ENCODE assay signal across 15 cellular contexts in the genomic region with DNA sequence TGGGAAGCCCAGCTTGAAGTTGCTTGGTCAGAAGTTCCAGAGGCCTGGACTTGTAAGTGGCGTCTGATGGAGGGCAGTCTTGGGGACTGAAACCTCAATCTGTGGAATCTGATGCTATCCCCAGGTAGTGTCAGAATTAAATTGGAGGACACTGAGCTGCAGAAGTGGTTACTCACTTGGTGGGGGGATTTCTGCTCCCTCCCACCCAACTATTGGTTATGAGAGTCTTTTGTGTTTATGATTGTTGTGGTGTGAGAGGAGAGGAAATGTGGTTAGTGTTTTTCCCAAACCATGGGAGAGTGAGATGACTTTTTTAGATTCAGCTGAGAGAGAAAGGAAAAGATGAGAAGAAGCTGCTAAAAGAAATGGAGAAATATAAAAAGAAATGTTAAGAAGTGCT. TPM values are rescaled to one million over a fixed set of nuclear protein-coding genes. Genes with fewer than 3 reads are reported as not detected.
DNase-seq lines count a peak whose midpoint lies in the region; ATAC-seq and TF ChIP-seq lines count a peak whose summit lies in the region.
"Had no signal": no experiment of that assay in that cellular context is flagged by ENCODE, and none has a peak within 500 bp of the region (broad histone marks: within the 10 kb centered on the region; RNA-seq: fewer than 3 reads in every experiment).

No MANE protein-coding gene starts in this region.

- H3K4me1 Mint-ChIP-seq in activated T-cell treated with anti-CD3 and anti-CD28 coated beads, Interleukin-2, amount 50 U/mL, for 72 hours (ENCODE audit: low read depth): peaks cover 15% of the 10 kb centered on the region
- H3K4me1 Mint-ChIP-seq in activated naive CD8-positive, alpha-beta T cell treated with anti-CD3 and anti-CD28 coated beads, Interleukin-2, amount 50 U/mL, for 24 hours: peaks cover 23% of the 10 kb centered on the region
- H3K4me1 Mint-ChIP-seq in stimulated activated naive CD8-positive, alpha-beta T cell treated with anti-CD3 and anti-CD28 coated beads, Interleukin-15, amount 100 ng/mL, for 72 hours: peaks cover 19% of the 10 kb centered on the region
- H3K4me1 Mint-ChIP-seq: CD14-positive monocyte had no signal

- peaks cover 14% of the 10 kb centered on the region in 2 donors for H3K9me3 Mint-ChIP-seq in activated T-cell treated with anti-CD3 and anti-CD28 coated beads, Interleukin-2, amount 50 U/mL, for 72 hours
- H3K9me3 Mint-ChIP-seq in activated naive CD8-positive, alpha-beta T cell treated with anti-CD3 and anti-CD28 coated beads, Interleukin-2, amount 50 U/mL, for 24 hours: peaks cover 33% of the 10 kb centered on the region
- H3K9me3 Mint-ChIP-seq in stimulated activated naive CD8-positive, alpha-beta T cell treated with anti-CD3 and anti-CD28 coated beads, Interleukin-15, amount 100 ng/mL, for 72 hours: peaks cover 11 to 25% of the 10 kb centered on the region in 2 donors

- H3K4me1 ChIP-seq in DND-41 (ENCODE audit: insufficient read depth, low read length): no peaks in the 10 kb centered on the region
- H3K4me1 ChIP-seq: Caco-2 had no signal

- no peaks in the 10 kb centered on the region for H3K9me3 ChIP-seq in DND-41 (ENCODE audit: insufficient read depth, low read length, severe bottlenecking)
- H3K9me3 ChIP-seq: Caco-2 had no signal

- H3K36me3 Mint-ChIP-seq in activated T-cell treated with anti-CD3 and anti-CD28 coated beads, Interleukin-2, amount 50 U/mL, for 72 hours (ENCODE audit: insufficient read depth in 2 of 2): peaks cover 10 to 13% of the 10 kb centered on the region in 2 donors
- H3K36me3 Mint-ChIP-seq in activated naive CD8-positive, alpha-beta T cell treated with anti-CD3 and anti-CD28 coated beads, Interleukin-2, amount 50 U/mL, for 24 hours (ENCODE audit: low read depth): peaks cover 14% of the 10 kb centered on the region

- no peak overlapping the region for H3K9ac ChIP-seq in DND-41 (ENCODE audit: low read depth, low read length)

- no peak overlapping the region for H3K27ac ChIP-seq in DND-41 (ENCODE audit: low read length)

- no peak for DNase-seq in activated T-cell treated with anti-CD3 and anti-CD28 coated beads, Interleukin-2, amount 50 U/mL, for 72 hours
- DNase-seq in activated T-cell treated with anti-CD3 and anti-CD28 coated beads, Interleukin-2, amount 50 U/mL, for 48 hours: no peak
- DNase-seq in DND-41 (no peak), inferior parietal cortex (ENCODE audit: extremely low spot score) (no peak), HCEC 1CT (no peak)
- DNase-seq in activated naive CD8-positive, alpha-beta T cell treated with anti-CD3 and anti-CD28 coated beads, Interleukin-2, amount 50 U/mL, for 24 hours: no peak
- no peak for DNase-seq in stimulated activated naive CD8-positive, alpha-beta T cell treated with anti-CD3 and anti-CD28 coated beads, Interleukin-15, amount 100 ng/mL, for 72 hours
- DNase-seq: Caco-2; CD8-positive, alpha-beta memory T cell; GF-D8; H7; IMR-90 had no signal

- no peak overlapping the region for H3K4me2 ChIP-seq in DND-41 (ENCODE audit: insufficient read depth, low read length)
- H3K4me2 ChIP-seq: GM23338 had no signal

- no peaks in the 10 kb centered on the region for H3K79me2 ChIP-seq in DND-41 (ENCODE audit: insufficient read depth, low read length)

- H3K27ac Mint-ChIP-seq in activated T-cell treated with anti-CD3 and anti-CD28 coated beads, Interleukin-2, amount 50 U/mL, for 72 hours: peak overlapping the region; percentile 0
- peak overlapping the region; percentile 86 for H3K27ac Mint-ChIP-seq in activated naive CD8-positive, alpha-beta T cell treated with anti-CD3 and anti-CD28 coated beads, Interleukin-2, amount 50 U/mL, for 24 hours
- H3K27ac Mint-ChIP-seq in stimulated activated naive CD8-positive, alpha-beta T cell treated with anti-CD3 and anti-CD28 coated beads, Interleukin-15, amount 100 ng/mL, for 72 hours: peak overlapping the region; percentile 7 to 10
- H3K27ac Mint-ChIP-seq: B cell, GM23338 had no signal

- peak overlapping the region in 1 of 2 donors; percentile 1 for H3K4me3 Mint-ChIP-seq in activated T-cell treated with anti-CD3 and anti-CD28 coated beads, Interleukin-2, amount 50 U/mL, for 72 hours
- no peak overlapping the region for H3K4me3 Mint-ChIP-seq in activated naive CD8-positive, alpha-beta T cell treated with anti-CD3 and anti-CD28 coated beads, Interleukin-2, amount 50 U/mL, for 24 hours
- H3K4me3 Mint-ChIP-seq in stimulated activated naive CD8-positive, alpha-beta T cell treated with anti-CD3 and anti-CD28 coated beads, Interleukin-15, amount 100 ng/mL, for 72 hours: peak overlapping the region; percentile 8 to 55
- H3K4me3 Mint-ChIP-seq: B cell; CD14-positive monocyte; CD8-positive, alpha-beta memory T cell; GM23338 had no signal

- H3K27me3 Mint-ChIP-seq in activated T-cell treated with anti-CD3 and anti-CD28 coated beads, Interleukin-2, amount 50 U/mL, for 72 hours (ENCODE audit: low read depth): no peaks in the 10 kb centered on the region
- H3K27me3 Mint-ChIP-seq in activated naive CD8-positive, alpha-beta T cell treated with anti-CD3 and anti-CD28 coated beads, Interleukin-2, amount 50 U/mL, for 24 hours: no peaks in the 10 kb centered on the region
- H3K27me3 Mint-ChIP-seq in stimulated activated naive CD8-positive, alpha-beta T cell treated with anti-CD3 and anti-CD28 coated beads, Interleukin-15, amount 100 ng/mL, for 72 hours: no peaks in the 10 kb centered on the region

- peaks cover 13% of the 10 kb centered on the region; the same call in 1 of the 2 replicates for H4K20me1 ChIP-seq in DND-41 (ENCODE audit: insufficient read depth, low read length)

- no peak for TF ChIP-seq CTCF in DND-41 (IDR thresholded peaks at IDR 0.05; ENCODE audit: borderline replicate concordance, extremely low read depth, low read length, poor library complexity, severe bottlenecking)

- H3K36me3 ChIP-seq in DND-41 (ENCODE audit: insufficient read depth, low read length): 0 out of 2 replicates have a peak, but pooled peaks cover 4% of the 10 kb centered on the region

- no peaks in the 10 kb centered on the region for H3K27me3 ChIP-seq in DND-41 (ENCODE audit: insufficient read depth, low read length, poor library complexity)

- no peak overlapping the region for H3K4me3 ChIP-seq in DND-41 (ENCODE audit: low read depth in 1 of 2, low read length in 2 of 2)
- H3K4me3 ChIP-seq: GM23338 had no signal

- peak in 1 of 2 donors; percentile 32 for ATAC-seq in activated T-cell treated with anti-CD3 and anti-CD28 coated beads, Interleukin-2, amount 50 U/mL, for 72 hours (replicated peaks in 1 of 2)
- peak; percentile 66 for ATAC-seq in DND-41 (ENCODE audit: insufficient read depth, low read depth)
- no peak for ATAC-seq in activated naive CD8-positive, alpha-beta T cell treated with anti-CD3 and anti-CD28 coated beads, Interleukin-2, amount 50 U/mL, for 24 hours
- peak; percentile 56 for ATAC-seq in stimulated activated naive CD8-positive, alpha-beta T cell treated with anti-CD3 and anti-CD28 coated beads, Interleukin-15, amount 100 ng/mL, for 72 hours
- ATAC-seq: GM23338 had no signal

- H2AFZ ChIP-seq in DND-41 (ENCODE audit: low read depth, low read length): no peak overlapping the region
- H2AFZ ChIP-seq: GM23338 had no signal

RNA-seq across cellular contexts. Expression of a gene that starts 12.8 kb away (rescaled TPM):
- 10 to 100 TPM; 26.2 to 29.4 TPM for total RNA-seq in activated T-cell treated with anti-CD3 and anti-CD28 coated beads, Interleukin-2, amount 50 U/mL, for 72 hours

Comparison
In these comparisons a context has a peak if more than half of its experiments do, and no peak if none do; other contexts are left out.
1. H3K27ac Mint-ChIP-seq: peak in every context shown above with its lines; median percentile 86 in activated naive CD8-positive, alpha-beta T cell treated with anti-CD3 and anti-CD28 coated beads, Interleukin-2, amount 50 U/mL, for 24 hours; 8 in stimulated activated naive CD8-positive, alpha-beta T cell treated with anti-CD3 and anti-CD28 coated beads, Interleukin-15, amount 100 ng/mL, for 72 hours; 0 in activated T-cell treated with anti-CD3 and anti-CD28 coated beads, Interleukin-2, amount 50 U/mL, for 72 hours.